In the genomic region with DNA sequence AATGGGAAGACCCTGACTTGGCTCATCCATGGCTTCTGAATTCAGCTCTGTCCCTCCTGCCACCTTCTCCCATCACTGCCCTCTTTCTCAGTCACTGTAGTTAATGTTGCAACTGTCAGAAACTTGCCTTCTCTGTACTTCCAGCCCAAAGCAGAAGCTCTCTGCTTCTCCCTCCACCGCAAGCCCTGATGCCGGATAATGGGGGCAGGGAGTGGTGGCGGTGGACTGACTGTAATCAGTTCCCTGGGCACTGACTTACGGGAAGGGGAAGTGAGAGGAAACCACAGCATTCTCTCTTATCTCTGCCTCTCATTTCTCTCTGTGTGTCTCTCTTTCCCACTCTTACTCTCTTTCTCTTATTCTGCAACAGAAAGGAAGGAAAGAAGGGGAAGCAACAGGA, we compare ENCODE assay signal across 8 cellular contexts. TPM values are rescaled to one million over a fixed set of nuclear protein-coding genes. Genes with fewer than 3 reads are reported as not detected.
DNase-seq lines count a peak whose midpoint lies in the region; ATAC-seq, FAIRE-seq and TF ChIP-seq lines count a peak whose summit lies in the region.

No MANE protein-coding gene starts in this region.

- H4K91ac ChIP-seq in trophoblast cell (ENCODE audit: low read depth, low read length) = no peak overlapping the region

- TF ChIP-seq CTCF in brain microvascular endothelial cell (IDR thresholded peaks at IDR 0.05; ENCODE audit: low read depth, low read length, missing control alignments) = no peak

- no peaks in the 10 kb centered on the region for H3K79me2 ChIP-seq in trophoblast cell (ENCODE audit: control insufficient read depth, insufficient read depth, low read length, poor library complexity)

- no peaks in the 10 kb centered on the region for H3K4me1 ChIP-seq in trophoblast cell (ENCODE audit: control insufficient read depth in 1 of 2, insufficient read depth in 2 of 2, low read length in 2 of 2)

- H3K23ac ChIP-seq in trophoblast cell (ENCODE audit: low read length) = no peak overlapping the region

- H2AK5ac ChIP-seq in trophoblast cell (ENCODE audit: low read length) = no peak overlapping the region

- H3K9ac ChIP-seq in trophoblast cell (ENCODE audit: low read length) = no peak overlapping the region

- no peak overlapping the region for H3K4me3 ChIP-seq in brain microvascular endothelial cell (ENCODE audit: low read depth, low read length)
- H3K4me3 ChIP-seq in trophoblast cell (ENCODE audit: low read depth, low read length) = no peak overlapping the region

- peak; percentile 97 for DNase-seq in SKM-1 (lab: John Stamatoyannopoulos, UW; ENCODE audit: unreplicated experiment)
- DNase-seq in brain microvascular endothelial cell = peak; percentile 52
- peak; percentile 39 to 44 for DNase-seq in trophoblast cell
- DNase-seq in DMS79 (lab: John Stamatoyannopoulos, UW) = no peak
- no peak for DNase-seq in NCI-H1417 (lab: John Stamatoyannopoulos, UW)
- no peak for DNase-seq in H54 (ENCODE audit: insufficient read length, low spot score)

- no peak overlapping the region for H2AFZ ChIP-seq in trophoblast cell (ENCODE audit: insufficient read depth, low read length, poor library complexity)

- no peak overlapping the region for H4K12ac ChIP-seq in trophoblast cell (ENCODE audit: low read depth, low read length)

- no peak overlapping the region for H3K14ac ChIP-seq in trophoblast cell (ENCODE audit: low read length)

- H3K36me3 ChIP-seq in brain microvascular endothelial cell (replicated peaks) (no peaks in the 10 kb centered on the region), trophoblast cell (ENCODE audit: control insufficient read depth in 1 of 2, insufficient read depth in 2 of 2, low read length in 2 of 2) (no peaks in the 10 kb centered on the region)

- H3K4me2 ChIP-seq in trophoblast cell (ENCODE audit: low read length) = no peak overlapping the region

- no peak overlapping the region for H3K18ac ChIP-seq in trophoblast cell (ENCODE audit: low read length)

- no peak overlapping the region for H2BK120ac ChIP-seq in trophoblast cell (ENCODE audit: insufficient read depth, low read length, poor library complexity)

- no peaks in the 10 kb centered on the region for H3K27me3 ChIP-seq in brain microvascular endothelial cell (replicated peaks)
- no peaks in the 10 kb centered on the region for H3K27me3 ChIP-seq in trophoblast cell (ENCODE audit: insufficient read depth, low read length)

- no peaks in the 10 kb centered on the region for H3K79me1 ChIP-seq in trophoblast cell (ENCODE audit: low read length)

- in situ Hi-C loops in brain microvascular endothelial cell (cut with HindIII; ENCODE audit: low pct_ligation_motif_present, low sequenced_read_pairs) = no loop called here

- H3K27ac ChIP-seq in brain microvascular endothelial cell = no peak overlapping the region
- H3K27ac ChIP-seq in trophoblast cell (ENCODE audit: low read depth, low read length) = no peak overlapping the region

- H2BK5ac ChIP-seq in trophoblast cell (ENCODE audit: low read depth, low read length, poor library complexity) = no peak overlapping the region

- no peak overlapping the region for H3K4ac ChIP-seq in trophoblast cell (ENCODE audit: low read depth, low read length)

- ATAC-seq in GM18517 (IDR thresholded peaks at IDR 0.05; ENCODE audit: unreplicated experiment) = peak; percentile 46
- ATAC-seq in HG02884 (IDR thresholded peaks at IDR 0.05; ENCODE audit: unreplicated experiment) = peak; percentile 76

- H4K8ac ChIP-seq in trophoblast cell (ENCODE audit: low read depth, low read length) = no peak overlapping the region

- H2BK12ac ChIP-seq in trophoblast cell (ENCODE audit: low read length) = no peak overlapping the region

- WGBS in trophoblast cell (ENCODE audit: extremely low coverage, insufficient coverage, insufficient read length) = no CpG with 5 or more reads among the region's 4 CpGs

- no peak for TF ChIP-seq POLR2A in H54 (IDR thresholded peaks at IDR 0.05; ENCODE audit: low read depth, low read length)

- no peak for FAIRE-seq in H54 (lab: Jason Lieb, UNC)

- no peaks in the 10 kb centered on the region for H3K9me3 ChIP-seq in trophoblast cell (ENCODE audit: insufficient read depth, low read depth, low read length)

RNA-seq across cellular contexts. Expression of a gene that starts 10.9 kb away (rescaled TPM):
- 11.1 and 12.8 TPM in 2 replicates for polyA plus RNA-seq in trophoblast cell (2013)

Comparison
In these comparisons a context has a peak if more than half of its experiments do, and no peak if none do; other contexts are left out.
1. DNase-seq: peak in SKM-1 (single experiment), brain microvascular endothelial cell (single experiment) and trophoblast cell (2 of 2); none in DMS79 (single experiment), NCI-H1417 (0 of 3) and H54 (single experiment).